ENCODE assay signal across 18 cellular contexts in genomic region chr22:24164243-24164642, GRCh38.
"Had no signal": no experiment of that assay in that cellular context is flagged by ENCODE, and none has a peak within 500 bp of the region (broad histone marks: within the 10 kb centered on the region; RNA-seq: fewer than 3 reads in every experiment).

No MANE protein-coding gene starts in this region.

- H3K27me3 Mint-ChIP-seq: activated B cell treated with CpG ODN at 0.5 μM for 24 hours; activated CD8-positive, alpha-beta memory T cell treated with anti-CD3 and anti-CD28 coated beads, Interleukin-2, amount 10 ng/mL, durations not matched to agents 7 days and 5 days; stimulated activated naive B cell treated with anti-CD40 and anti-IgM and Interleukin-4, amounts not matched to agents 10 μg/mL and 1 μg/mL and 100 μg/mL, for 72 hours had no signal

- ATAC-seq: activated CD8-positive, alpha-beta memory T cell treated with anti-CD3 and anti-CD28 coated beads, Interleukin-2, amount 10 ng/mL, durations not matched to agents 7 days and 5 days; activated T-cell treated with anti-CD3 and anti-CD28 coated beads, Interleukin-2, amount 50 U/mL, for 4 hours; lower lobe of right lung; natural killer cell; right lobe of liver; stimulated activated naive B cell treated with anti-CD40 and anti-IgM and Interleukin-4, amounts not matched to agents 10 μg/mL and 1 μg/mL and 100 μg/mL, for 72 hours had no signal

- H3K27ac ChIP-seq: lower lobe of right lung, right lobe of liver had no signal

- H3K9me3 ChIP-seq: adrenal gland, lower lobe of right lung, right lobe of liver, spleen, upper lobe of left lung had no signal

- H3K4me3 Mint-ChIP-seq: activated B cell treated with CpG ODN at 0.5 μM for 24 hours; activated CD8-positive, alpha-beta memory T cell treated with anti-CD3 and anti-CD28 coated beads, Interleukin-2, amount 10 ng/mL, durations not matched to agents 7 days and 5 days; activated T-cell treated with anti-CD3 and anti-CD28 coated beads, Interleukin-2, amount 50 U/mL, for 4 hours; natural killer cell; stimulated activated naive B cell treated with anti-CD40 and anti-IgM and Interleukin-4, amounts not matched to agents 10 μg/mL and 1 μg/mL and 100 μg/mL, for 72 hours had no signal

- H3K27ac Mint-ChIP-seq: activated B cell treated with CpG ODN at 0.5 μM for 24 hours, natural killer cell had no signal

- H3K9me3 Mint-ChIP-seq: activated B cell treated with CpG ODN at 0.5 μM for 24 hours; activated T-cell treated with anti-CD3 and anti-CD28 coated beads, Interleukin-2, amount 50 U/mL, for 4 hours; natural killer cell; stimulated activated naive B cell treated with anti-CD40 and anti-IgM and Interleukin-4, amounts not matched to agents 10 μg/mL and 1 μg/mL and 100 μg/mL, for 72 hours had no signal

- H3K4me1 ChIP-seq: right lobe of liver had no signal

- DNase-seq: activated B cell treated with CpG ODN at 0.5 μM for 24 hours; activated CD8-positive, alpha-beta memory T cell treated with anti-CD3 and anti-CD28 coated beads, Interleukin-2, amount 10 ng/mL, durations not matched to agents 7 days and 5 days; activated gamma-delta T cell treated with Interleukin-2 at 50 U/mL for 16 hours; activated T-cell treated with anti-CD3 and anti-CD28 coated beads, Interleukin-2, amount 50 U/mL, for 4 hours; central memory CD4-positive, alpha-beta T cell; cortex of kidney; effector memory CD4-positive, alpha-beta T cell; hypothalamus; kidney glomerular epithelial cell; lower lobe of right lung; natural killer cell; nucleus accumbens; right lobe of liver; spleen; stimulated activated CD4-positive, alpha-beta T cell treated with anti-CD3 and anti-CD28 coated beads, Interleukin-1b, Interleukin-23, amount 100 ng/mL, for 48 hours; stimulated activated naive B cell treated with anti-CD40 and anti-IgM and Interleukin-4, amounts not matched to agents 10 μg/mL and 1 μg/mL and 100 μg/mL, for 72 hours; upper lobe of left lung had no signal

- H3K4me3 ChIP-seq: adrenal gland, lower lobe of right lung, right lobe of liver, spleen, upper lobe of left lung had no signal
